In the genomic region with DNA sequence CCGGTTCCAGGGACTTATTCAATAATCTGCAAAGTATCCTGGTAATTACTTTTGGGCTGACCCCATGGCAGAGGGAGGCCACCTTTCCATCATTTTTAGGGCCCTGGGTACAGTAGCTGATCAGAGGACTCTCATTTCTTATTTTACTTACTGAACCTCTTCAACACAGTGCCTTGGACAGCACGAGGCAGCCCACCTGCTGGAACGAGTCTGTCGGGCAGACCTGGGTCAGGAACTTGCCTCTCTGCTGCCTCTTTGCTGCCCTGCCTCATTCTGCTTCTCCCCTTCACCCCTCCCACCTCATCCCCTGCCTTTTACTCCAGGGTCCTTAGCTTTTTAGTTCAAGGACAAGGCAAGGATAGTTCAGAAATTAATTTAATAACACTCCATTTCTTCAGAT, we compare ENCODE assay signal across 1 cellular context.
TF ChIP-seq lines count a peak whose summit lies in the region.

No MANE protein-coding gene starts in this region.

TF ChIP-seq in H1, 55 proteins besides CTCF, POLR2A, EP300 and RAD21 (continued from another document):
- TF ChIP-seq, protein P1, sequence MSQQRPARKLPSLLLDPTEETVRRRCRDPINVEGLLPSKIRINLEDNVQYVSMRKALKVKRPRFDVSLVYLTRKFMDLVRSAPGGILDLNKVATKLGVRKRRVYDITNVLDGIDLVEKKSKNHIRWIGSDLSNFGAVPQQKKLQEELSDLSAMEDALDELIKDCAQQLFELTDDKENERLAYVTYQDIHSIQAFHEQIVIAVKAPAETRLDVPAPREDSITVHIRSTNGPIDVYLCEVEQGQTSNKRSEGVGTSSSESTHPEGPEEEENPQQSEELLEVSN (IDR thresholded peaks at IDR 0.05), result 0 out of 2 replicates have a peak, but pooled peaks have one; percentile 3
